8 cellular contexts compared by ENCODE assay signal in genomic region chr6:33620584-33621395, GRCh38. TPM values are rescaled to one million over a fixed set of nuclear protein-coding genes. Genes with fewer than 3 reads are reported as not detected.
DNase-seq lines count a peak whose midpoint lies in the region; ATAC-seq and TF ChIP-seq lines count a peak whose summit lies in the region.

ITPR3 (plus strand) TSS chr6:33621322; CDS start chr6:33621603, 281 bp downstream.

- intact Hi-C loops in Right ventricle myocardium superior (cut with DNase I), result no loop called here

- ATAC-seq in HG03460 (IDR thresholded peaks at IDR 0.05; ENCODE audit: unreplicated experiment) (peak; percentile 56), Right ventricle myocardium superior (ENCODE audit: poor library complexity) (peak; percentile 71)

- DNase-seq in AG08396 (ENCODE audit: low spot score), result peak; percentile 83
- peak; percentile 75 for DNase-seq in activated naive CD4-positive, alpha-beta T cell treated with Interleukin-2 at 50 U/mL for 16 hours
- peak; percentile 70 for DNase-seq in Right ventricle myocardium superior
- peak; percentile 59 for DNase-seq in renal cortical epithelial cell (ENCODE audit: low read depth)
- no peak for DNase-seq in H4 (ENCODE audit: low spot score)

- peak; percentile 64 for TF ChIP-seq POLR2A in GM19193 (IDR thresholded peaks at IDR 0.05; ENCODE audit: extremely low read depth, insufficient read depth, insufficient read length)
- peak; percentile 78 for TF ChIP-seq POLR2A in Raji (IDR thresholded peaks at IDR 0.05; ENCODE audit: insufficient read depth, low read depth, low read length)

RNA-seq across cellular contexts. Expression of gene ITPR3, which starts in this region (rescaled TPM):
- total RNA-seq in Right ventricle myocardium superior, result 6.0 TPM
- total RNA-seq in renal cortical epithelial cell, result 76.9 and 173 TPM in 2 replicates
- 6.6 and 9.8 TPM in 2 replicates for total RNA-seq in H4 (2014; rRNA removed; shearing (Covaris generic))
